In the genomic region with DNA sequence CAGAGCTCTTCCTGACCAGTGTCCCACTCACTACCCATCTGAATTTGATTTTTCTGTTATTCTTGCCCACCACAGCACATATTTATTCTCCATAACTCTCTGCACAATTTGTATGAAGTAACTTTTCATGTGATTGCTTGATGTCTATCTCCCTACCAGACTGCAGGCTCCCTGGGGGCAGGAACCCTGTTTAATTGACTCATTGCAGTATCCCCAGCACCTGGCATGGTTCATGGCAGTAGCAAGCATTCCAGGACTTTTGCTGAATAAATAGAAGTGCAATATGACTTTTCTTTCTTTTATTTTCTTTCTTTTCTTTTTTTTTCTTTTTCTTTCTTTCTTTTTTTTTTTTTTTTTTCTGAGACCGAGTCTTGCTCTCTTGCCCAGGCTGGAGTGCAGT, we compare ENCODE assay signal across 10 cellular contexts.
"Had no signal": no experiment of that assay in that cellular context is flagged by ENCODE, and none has a peak within 500 bp of the region (broad histone marks: within the 10 kb centered on the region; RNA-seq: fewer than 3 reads in every experiment).

No MANE protein-coding gene starts in this region.

- DNase-seq: GM23248, GOT3, H7, HCEC 1CT, HFFc6 had no signal

- H3K4me3 Mint-ChIP-seq: GM23338, HFFc6 had no signal

- H3K27ac ChIP-seq: GM23248 had no signal

- H3K4me2 ChIP-seq: GM23338 had no signal

- FAIRE-seq: H1, H54 had no signal

- H3K27ac Mint-ChIP-seq: GM23338, HFFc6 had no signal

- ATAC-seq: GM23338, HCT116 had no signal

- H3K9me3 Mint-ChIP-seq: GM23338, HFFc6 had no signal

- H3K9me3 ChIP-seq: HAP-1 had no signal

- H2AFZ ChIP-seq: GM23248, GM23338 had no signal

- H3K9ac ChIP-seq: GM23248 had no signal

- H3K4me1 ChIP-seq: HAP-1 had no signal

- H3K36me3 ChIP-seq: HAP-1 had no signal

- H3K4me3 ChIP-seq: GM23248, GM23338, HAP-1 had no signal
